ENCODE assay signal across 22 cellular contexts in genomic region chr20:63673951-63674350, GRCh38. TPM values are rescaled to one million over a fixed set of nuclear protein-coding genes. Genes with fewer than 3 reads are reported as not detected.
DNase-seq lines count a peak whose midpoint lies in the region; ATAC-seq, FAIRE-seq and TF ChIP-seq lines count a peak whose summit lies in the region.
"Had no signal": no experiment of that assay in that cellular context is flagged by ENCODE, and none has a peak within 500 bp of the region (broad histone marks: within the 10 kb centered on the region; RNA-seq: fewer than 3 reads in every experiment).

No MANE protein-coding gene starts in this region.

- FAIRE-seq in HTR-8/SVneo (lab: Jason Lieb, UNC): peak; percentile 78
- FAIRE-seq: A204.1, GM12878, HepG2 had no signal

- no peak overlapping the region for H2AFZ ChIP-seq in osteoblast (ENCODE audit: low read length)
- H2AFZ ChIP-seq: GM23248 had no signal

- POLR2A ChIA-PET in RWPE1 (lab: Yijun Ruan, JAX; ENCODE audit: low non-redundant PET): no interaction called here

- DNase-seq in HTR-8/SVneo (ENCODE audit: insufficient read length, low spot score) (no peak), RWPE1 (ENCODE audit: low spot score) (no peak), osteoblast (ENCODE audit: insufficient read length, low spot score, missing footprints) (peak; percentile 60), DMS114 treated with DMSO at 0.1 percent for 48 hours (lab: John Stamatoyannopoulos, UW; ENCODE audit: unreplicated experiment) (no peak), nephron progenitor cell (no peak)
- DNase-seq: ACHN; BE2C; C1 segment of cervical spinal cord; CD4-positive, CD25-positive, alpha-beta regulatory T cell; CD8-positive, alpha-beta memory T cell; COR-L47; DMS153; DMS79; GM23248 had no signal

- H3K79me2 ChIP-seq in osteoblast (ENCODE audit: insufficient read depth, low read length): no peaks in the 10 kb centered on the region

- peaks cover 33% of the 10 kb centered on the region for H3K36me3 Mint-ChIP-seq in nephron progenitor cell (ENCODE audit: low read depth)

- ATAC-seq in esophagus mucosa (peak; percentile 31), GM18873 (IDR thresholded peaks at IDR 0.05; ENCODE audit: low FRiP score, unreplicated experiment) (no peak), HG02623 (IDR thresholded peaks at IDR 0.05; ENCODE audit: unreplicated experiment) (no peak)
- ATAC-seq: GM12878, HepG2 had no signal

- no peak overlapping the region for H3K4me3 Mint-ChIP-seq in nephron progenitor cell
- H3K4me3 Mint-ChIP-seq: CD4-positive, CD25-positive, alpha-beta regulatory T cell; CD8-positive, alpha-beta memory T cell had no signal

- H3K9me3 ChIP-seq in osteoblast (ENCODE audit: low read depth, low read length): no peaks in the 10 kb centered on the region
- H3K9me3 ChIP-seq: BE2C, HAP-1 had no signal

- H3K27ac ChIP-seq in RWPE1 (peak overlapping the region; percentile 9), osteoblast (ENCODE audit: low read depth, low read length) (no peak overlapping the region)
- H3K27ac ChIP-seq: GM23248, KMS-11 had no signal

- H3K4me2 ChIP-seq in osteoblast (ENCODE audit: insufficient read depth, low read length): no peak overlapping the region
- H3K4me2 ChIP-seq: KMS-11 had no signal

- no peaks in the 10 kb centered on the region for H3K4me1 ChIP-seq in osteoblast (ENCODE audit: insufficient read depth, low read length)
- H3K4me1 ChIP-seq: BE2C, HAP-1 had no signal

- peaks cover 5% of the 10 kb centered on the region for H3K27me3 Mint-ChIP-seq in nephron progenitor cell (ENCODE audit: low read depth, poor library complexity)
- H3K27me3 Mint-ChIP-seq: CD4-positive, CD25-positive, alpha-beta regulatory T cell; CD8-positive, alpha-beta memory T cell had no signal

- no peak overlapping the region for H3K27ac Mint-ChIP-seq in nephron progenitor cell
- H3K27ac Mint-ChIP-seq: CD4-positive, CD25-positive, alpha-beta regulatory T cell had no signal

- CTCF ChIA-PET in RWPE1 (lab: Yijun Ruan, JAX): no interaction called here

- no peak overlapping the region for H3K4me3 ChIP-seq in osteoblast (ENCODE audit: insufficient read depth, low read length)
- H3K4me3 ChIP-seq: GM12878, GM23248, HAP-1 had no signal

- H3K4me1 Mint-ChIP-seq in nephron progenitor cell: no peaks in the 10 kb centered on the region
- H3K4me1 Mint-ChIP-seq: CD4-positive, CD25-positive, alpha-beta regulatory T cell; CD8-positive, alpha-beta memory T cell had no signal

- no peaks in the 10 kb centered on the region for H4K20me1 ChIP-seq in osteoblast (ENCODE audit: insufficient read depth, low read length)

- H3K27me3 ChIP-seq in osteoblast (ENCODE audit: insufficient read depth, low read length): no peaks in the 10 kb centered on the region
- H3K27me3 ChIP-seq: BE2C had no signal

- no peak for TF ChIP-seq CTCF in RWPE1 (conservative IDR thresholded peaks at IDR 0.05; ENCODE audit: low read depth)
- TF ChIP-seq CTCF in osteoblast (IDR thresholded peaks at IDR 0.05; ENCODE audit: extremely low read depth, low read depth, low read length): no peak
- no peak for TF ChIP-seq CTCF in nephron progenitor cell (IDR thresholded peaks at IDR 0.05)

- H3K9me3 Mint-ChIP-seq in nephron progenitor cell: no peaks in the 10 kb centered on the region
- H3K9me3 Mint-ChIP-seq: CD8-positive, alpha-beta memory T cell had no signal

- H3K36me3 ChIP-seq in osteoblast (ENCODE audit: insufficient read depth, low read length): peaks cover 44% of the 10 kb centered on the region

RNA-seq across cellular contexts. Expression of gene RTEL1, which starts 15.8 kb away (rescaled TPM):
- total RNA-seq in esophagus mucosa: 12.2 TPM
- total RNA-seq in osteoblast: 10.9 and 11.8 TPM in 2 replicates

RNA-seq across cellular contexts. Expression of gene STMN3, which starts 20.7 kb away (rescaled TPM):
- total RNA-seq in esophagus mucosa (4.6 TPM), osteoblast (1.1 and 2.1 TPM in 2 replicates)

RNA-seq across cellular contexts. Expression of gene TNFRSF6B, which starts 22.5 kb away (rescaled TPM):
- total RNA-seq in esophagus mucosa (4.5 TPM), osteoblast (2.1 and 2.9 TPM in 2 replicates)
- total RNA-seq: CD4-positive, CD25-positive, alpha-beta regulatory T cell; CD8-positive, alpha-beta memory T cell; HepG2 had no signal

RNA-seq across cellular contexts. Expression of gene ARFRP1, which starts 33.8 kb away (rescaled TPM):
- total RNA-seq in esophagus mucosa (31.1 TPM), osteoblast (21.7 and 23.0 TPM in 2 replicates)

RNA-seq across cellular contexts. Expression of gene ZGPAT, which starts 33.9 kb away (rescaled TPM):
- 11.1 TPM for total RNA-seq in esophagus mucosa
- total RNA-seq in osteoblast: 15.6 and 18.8 TPM in 2 replicates
